In the genomic region with DNA sequence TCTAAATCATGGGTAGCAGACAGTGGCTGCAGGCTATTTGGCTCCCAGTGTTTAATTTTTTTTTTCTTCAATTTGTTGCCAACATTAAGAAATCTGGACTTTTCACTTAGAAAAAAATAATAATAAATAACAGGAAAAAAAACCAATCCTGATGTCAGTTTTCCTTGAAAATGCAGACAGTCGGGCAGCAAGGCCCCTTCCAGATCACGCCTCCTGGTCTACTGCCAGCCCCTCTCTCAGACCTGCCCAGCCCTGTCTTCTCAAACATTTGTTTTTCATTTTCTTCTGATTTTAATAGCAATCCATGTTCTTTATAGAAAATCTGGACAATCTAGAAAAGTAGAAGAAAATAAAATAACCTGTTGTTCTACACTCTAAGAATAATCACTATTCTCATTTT, we compare ENCODE assay signal across 15 cellular contexts. TPM values are rescaled to one million over a fixed set of nuclear protein-coding genes. Genes with fewer than 3 reads are reported as not detected.
DNase-seq lines count a peak whose midpoint lies in the region; ATAC-seq and TF ChIP-seq lines count a peak whose summit lies in the region.
"Had no signal": no experiment of that assay in that cellular context is flagged by ENCODE, and none has a peak within 500 bp of the region (broad histone marks: within the 10 kb centered on the region; RNA-seq: fewer than 3 reads in every experiment).

No MANE protein-coding gene starts in this region.

- intact Hi-C loops in Right ventricle myocardium inferior (cut with DNase I) (no loop called here), cardiac septum (cut with DNase I) (no loop called here), heart right ventricle (cut with DNase I) (no loop called here), posterior vena cava (cut with DNase I) (no loop called here)

- 51 to 58% methylated on average over 2 of the region's 2 CpGs for WGBS in heart right ventricle, 2 donors

- H3K9me3 ChIP-seq in heart right ventricle: no peaks in the 10 kb centered on the region
- H3K9me3 ChIP-seq: colonic mucosa had no signal

- no peaks in the 10 kb centered on the region for H3K27me3 ChIP-seq in heart right ventricle
- H3K27me3 ChIP-seq: colonic mucosa had no signal

- peak; percentile 79 for DNase-seq in Right ventricle myocardium inferior (ENCODE audit: missing footprints)
- DNase-seq in cardiac septum (ENCODE audit: low spot score): no peak
- DNase-seq in heart right ventricle: peak; percentile 53 to 55
- peak; percentile 94 for DNase-seq in posterior vena cava (ENCODE audit: low spot score)
- DNase-seq in UCSD-AML1 (lab: John Stamatoyannopoulos, UW; ENCODE audit: unreplicated experiment): no peak
- DNase-seq in amygdala (lab: John Stamatoyannopoulos, UW): no peak
- DNase-seq in SW 1271 (lab: John Stamatoyannopoulos, UW): no peak
- DNase-seq: activated CD8-positive, alpha-beta T cell treated with anti-CD3 and anti-CD28 coated beads, Interleukin-2, amount 10 ng/mL, durations not matched to agents 7 days and 5 days; colonic mucosa; GOT3; naive B cell; NCI-H1694; NCI-H446 treated with DMSO at 0.1 percent for 48 hours; WERI-Rb-1 had no signal

- peaks cover 0 to 98% (median 32%) of the 10 kb centered on the region in 9 donors for H3K36me3 ChIP-seq in heart right ventricle

- H3K27ac ChIP-seq in heart right ventricle: peak overlapping the region in 5 of 10 donors; percentile 26 to 73 (median 30)
- H3K27ac ChIP-seq: colonic mucosa, WERI-Rb-1 had no signal

- TF ChIP-seq CTCF in heart right ventricle (IDR thresholded peaks at IDR 0.05): no peak

- H3K4me3 ChIP-seq in heart right ventricle: no peak overlapping the region
- H3K4me3 ChIP-seq: colonic mucosa had no signal

- peak; percentile 61 for ATAC-seq in Right ventricle myocardium inferior
- ATAC-seq in heart right ventricle: peak in 6 of 8 donors; percentile 34 to 86 (median 60)
- no peak for ATAC-seq in HG03280 (IDR thresholded peaks at IDR 0.05; ENCODE audit: unreplicated experiment)
- ATAC-seq: activated CD8-positive, alpha-beta T cell treated with anti-CD3 and anti-CD28 coated beads, Interleukin-2, amount 10 ng/mL, durations not matched to agents 7 days and 5 days had no signal

- peaks cover 0 to 25% (median 9%) of the 10 kb centered on the region in 9 donors for H3K4me1 ChIP-seq in heart right ventricle
- H3K4me1 ChIP-seq: colonic mucosa had no signal

RNA-seq across cellular contexts. Expression of gene IFNGR2, which starts 15.5 kb away (rescaled TPM):
- total RNA-seq in Right ventricle myocardium inferior (36.4 TPM), cardiac septum (37.0 TPM), heart right ventricle (10 to 100 TPM; 29.2 to 71.3 (median 36.3) TPM), posterior vena cava (10 to 100 TPM; 50.2 to 51.0 TPM)
- polyA plus RNA-seq in heart right ventricle: 10 to 100 TPM; 27.4 to 34.3 TPM

Comparison
In these comparisons a context has a peak if more than half of its experiments do, and no peak if none do; other contexts are left out.
1. DNase-seq: peak in Right ventricle myocardium inferior (single experiment), heart right ventricle (2 of 2) and posterior vena cava (single experiment); none in cardiac septum (single experiment), UCSD-AML1 (single experiment), amygdala (0 of 56) and SW 1271 (0 of 2).